1 cellular context compared by ENCODE assay signal in the genomic region with DNA sequence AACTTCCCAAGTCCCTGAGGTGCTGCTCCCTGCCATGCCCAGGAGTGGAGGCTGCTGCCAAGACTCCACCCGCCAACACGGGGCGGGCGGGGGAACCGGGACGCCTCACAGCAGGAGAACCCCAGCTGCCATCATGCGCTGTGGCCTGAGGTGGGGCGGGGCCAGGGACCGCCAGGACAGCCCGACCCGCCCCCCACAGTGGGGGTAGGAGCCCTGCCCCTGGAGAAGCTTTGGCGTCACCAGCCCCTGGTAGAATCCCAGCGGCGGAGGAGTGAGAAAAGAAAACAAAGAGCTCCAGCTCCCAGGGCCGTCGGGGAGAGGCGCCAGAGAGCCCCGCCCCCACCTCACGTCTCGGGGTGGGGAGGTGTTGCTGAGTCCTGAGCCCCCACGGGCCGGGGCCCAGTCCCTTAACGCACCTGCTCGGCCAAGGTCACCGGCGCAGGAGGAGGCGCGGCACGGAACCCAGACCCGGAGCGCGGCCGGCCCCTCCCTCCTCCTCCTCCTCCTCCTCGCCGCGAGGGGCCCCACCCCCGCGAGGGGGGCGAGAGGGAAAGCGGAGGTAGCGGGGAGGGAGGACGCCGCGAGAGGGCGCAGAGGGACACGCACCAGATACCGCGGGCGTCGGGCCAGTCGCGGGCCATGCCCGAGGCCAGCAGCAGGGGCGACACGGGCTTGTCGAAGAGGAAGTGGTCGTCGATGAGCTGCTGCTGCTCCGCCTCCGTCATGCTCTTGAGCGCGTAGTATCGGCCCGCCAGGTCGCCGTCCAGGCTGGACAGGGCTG.
TF ChIP-seq lines count a peak whose summit lies in the region.

No MANE protein-coding gene starts in this region.

TF ChIP-seq in HEK293, 187 proteins besides CTCF, POLR2A, EP300 and RAD21 (continued from another document and continues in another):
- no peak for TF ChIP-seq ZBTB49 (tag by site-specific recombination; IDR thresholded peaks at IDR 0.05; ENCODE audit: low read depth)
- no peak for TF ChIP-seq ZNF791 (tag by site-specific recombination; IDR thresholded peaks at IDR 0.05)
- peak; percentile 97 for TF ChIP-seq GLIS1 (tag by site-specific recombination; IDR thresholded peaks at IDR 0.05)
- peak; percentile 100 for TF ChIP-seq ZBTB7A (tag by site-specific recombination; IDR thresholded peaks at IDR 0.05; ENCODE audit: low read depth)
- no peak for TF ChIP-seq ZNF48 (tag by site-specific recombination; IDR thresholded peaks at IDR 0.05)
- TF ChIP-seq, protein P1, sequence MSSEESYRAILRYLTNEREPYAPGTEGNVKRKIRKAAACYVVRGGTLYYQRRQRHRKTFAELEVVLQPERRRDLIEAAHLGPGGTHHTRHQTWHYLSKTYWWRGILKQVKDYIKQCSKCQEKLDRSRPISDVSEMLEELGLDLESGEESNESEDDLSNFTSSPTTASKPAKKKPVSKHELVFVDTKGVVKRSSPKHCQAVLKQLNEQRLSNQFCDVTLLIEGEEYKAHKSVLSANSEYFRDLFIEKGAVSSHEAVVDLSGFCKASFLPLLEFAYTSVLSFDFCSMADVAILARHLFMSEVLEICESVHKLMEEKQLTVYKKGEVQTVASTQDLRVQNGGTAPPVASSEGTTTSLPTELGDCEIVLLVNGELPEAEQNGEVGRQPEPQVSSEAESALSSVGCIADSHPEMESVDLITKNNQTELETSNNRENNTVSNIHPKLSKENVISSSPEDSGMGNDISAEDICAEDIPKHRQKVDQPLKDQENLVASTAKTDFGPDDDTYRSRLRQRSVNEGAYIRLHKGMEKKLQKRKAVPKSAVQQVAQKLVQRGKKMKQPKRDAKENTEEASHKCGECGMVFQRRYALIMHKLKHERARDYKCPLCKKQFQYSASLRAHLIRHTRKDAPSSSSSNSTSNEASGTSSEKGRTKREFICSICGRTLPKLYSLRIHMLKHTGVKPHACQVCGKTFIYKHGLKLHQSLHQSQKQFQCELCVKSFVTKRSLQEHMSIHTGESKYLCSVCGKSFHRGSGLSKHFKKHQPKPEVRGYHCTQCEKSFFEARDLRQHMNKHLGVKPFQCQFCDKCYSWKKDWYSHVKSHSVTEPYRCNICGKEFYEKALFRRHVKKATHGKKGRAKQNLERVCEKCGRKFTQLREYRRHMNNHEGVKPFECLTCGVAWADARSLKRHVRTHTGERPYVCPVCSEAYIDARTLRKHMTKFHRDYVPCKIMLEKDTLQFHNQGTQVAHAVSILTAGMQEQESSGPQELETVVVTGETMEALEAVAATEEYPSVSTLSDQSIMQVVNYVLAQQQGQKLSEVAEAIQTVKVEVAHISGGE (tag by site-specific recombination; conservative IDR thresholded peaks at IDR 0.05; ENCODE audit: low read depth): peak; percentile 38; the same call in 1 of the 2 replicates
- no peak for TF ChIP-seq ZNF16 (tag by site-specific recombination; IDR thresholded peaks at IDR 0.05; ENCODE audit: low read depth)
- peak; percentile 77 for TF ChIP-seq ZNF76 (tag by site-specific recombination; IDR thresholded peaks at IDR 0.05; ENCODE audit: borderline replicate concordance, low read depth)
- TF ChIP-seq, protein P2, sequence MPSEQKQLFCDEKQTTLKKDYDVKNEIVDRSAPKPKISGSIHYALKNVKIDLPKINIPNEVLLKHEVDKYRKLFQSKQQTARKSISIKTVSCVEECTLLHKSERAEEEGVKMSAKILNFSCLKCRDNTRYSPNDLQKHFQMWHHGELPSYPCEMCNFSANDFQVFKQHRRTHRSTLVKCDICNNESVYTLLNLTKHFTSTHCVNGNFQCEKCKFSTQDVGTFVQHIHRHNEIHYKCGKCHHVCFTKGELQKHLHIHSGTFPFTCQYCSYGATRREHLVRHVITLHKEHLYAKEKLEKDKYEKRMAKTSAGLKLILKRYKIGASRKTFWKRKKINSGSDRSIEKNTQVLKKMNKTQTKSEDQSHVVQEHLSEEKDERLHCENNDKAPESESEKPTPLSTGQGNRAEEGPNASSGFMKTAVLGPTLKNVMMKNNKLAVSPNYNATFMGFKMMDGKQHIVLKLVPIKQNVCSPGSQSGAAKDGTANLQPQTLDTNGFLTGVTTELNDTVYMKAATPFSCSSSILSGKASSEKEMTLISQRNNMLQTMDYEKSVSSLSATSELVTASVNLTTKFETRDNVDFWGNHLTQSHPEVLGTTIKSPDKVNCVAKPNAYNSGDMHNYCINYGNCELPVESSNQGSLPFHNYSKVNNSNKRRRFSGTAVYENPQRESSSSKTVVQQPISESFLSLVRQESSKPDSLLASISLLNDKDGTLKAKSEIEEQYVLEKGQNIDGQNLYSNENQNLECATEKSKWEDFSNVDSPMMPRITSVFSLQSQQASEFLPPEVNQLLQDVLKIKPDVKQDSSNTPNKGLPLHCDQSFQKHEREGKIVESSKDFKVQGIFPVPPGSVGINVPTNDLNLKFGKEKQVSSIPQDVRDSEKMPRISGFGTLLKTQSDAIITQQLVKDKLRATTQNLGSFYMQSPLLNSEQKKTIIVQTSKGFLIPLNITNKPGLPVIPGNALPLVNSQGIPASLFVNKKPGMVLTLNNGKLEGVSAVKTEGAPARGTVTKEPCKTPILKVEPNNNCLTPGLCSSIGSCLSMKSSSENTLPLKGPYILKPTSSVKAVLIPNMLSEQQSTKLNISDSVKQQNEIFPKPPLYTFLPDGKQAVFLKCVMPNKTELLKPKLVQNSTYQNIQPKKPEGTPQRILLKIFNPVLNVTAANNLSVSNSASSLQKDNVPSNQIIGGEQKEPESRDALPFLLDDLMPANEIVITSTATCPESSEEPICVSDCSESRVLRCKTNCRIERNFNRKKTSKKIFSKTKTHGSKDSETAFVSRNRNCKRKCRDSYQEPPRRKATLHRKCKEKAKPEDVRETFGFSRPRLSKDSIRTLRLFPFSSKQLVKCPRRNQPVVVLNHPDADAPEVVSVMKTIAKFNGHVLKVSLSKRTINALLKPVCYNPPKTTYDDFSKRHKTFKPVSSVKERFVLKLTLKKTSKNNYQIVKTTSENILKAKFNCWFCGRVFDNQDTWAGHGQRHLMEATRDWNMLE (tag by site-specific recombination; conservative IDR thresholded peaks at IDR 0.05; ENCODE audit: low read depth): no peak
- TF ChIP-seq ZNF701 (tag by site-specific recombination; IDR thresholded peaks at IDR 0.05): no peak
- TF ChIP-seq ZNF112 (tag by site-specific recombination; IDR thresholded peaks at IDR 0.05): no peak
- TF ChIP-seq ZNF629 (tag by site-specific recombination; IDR thresholded peaks at IDR 0.05): peak; percentile 99
- TF ChIP-seq PBX3 (CRISPR knock-in tag; IDR thresholded peaks at IDR 0.05): peak; percentile 20; the same call in 1 of the 2 replicates
- no peak for TF ChIP-seq ZNF184 (tag by site-specific recombination; IDR thresholded peaks at IDR 0.05)
- TF ChIP-seq ZNF571 (tag by site-specific recombination; IDR thresholded peaks at IDR 0.05): no peak
- TF ChIP-seq GFI1B (tag by site-specific recombination; IDR thresholded peaks at IDR 0.05): no peak
- TF ChIP-seq ZNF362 (tag by site-specific recombination; IDR thresholded peaks at IDR 0.05): no peak
- peak; percentile 86 for TF ChIP-seq ZNF843 (tag by site-specific recombination; IDR thresholded peaks at IDR 0.05)
- peak; percentile 93 for TF ChIP-seq ZNF501 (tag by site-specific recombination; IDR thresholded peaks at IDR 0.05)
- TF ChIP-seq ZNF521 (tag by site-specific recombination; IDR thresholded peaks at IDR 0.05): no peak
- no peak for TF ChIP-seq MZF1 (tag by site-specific recombination; IDR thresholded peaks at IDR 0.05; ENCODE audit: borderline replicate concordance)
- no peak for TF ChIP-seq ZNF426 (tag by site-specific recombination; IDR thresholded peaks at IDR 0.05)
- no peak; the same call in 1 of the 2 replicates for TF ChIP-seq ZNF10 (tag by site-specific recombination; IDR thresholded peaks at IDR 0.05)
- TF ChIP-seq ZNF623 (tag by site-specific recombination; IDR thresholded peaks at IDR 0.05): no peak
- no peak for TF ChIP-seq HOXC10 (CRISPR knock-in tag; IDR thresholded peaks at IDR 0.05)
- no peak; the same call in 1 of the 2 replicates for TF ChIP-seq OVOL3 (tag by site-specific recombination; IDR thresholded peaks at IDR 0.05)
- TF ChIP-seq ZNF513 (tag by site-specific recombination; IDR thresholded peaks at IDR 0.05): peak; percentile 96
- TF ChIP-seq ZNF341 (tag by site-specific recombination; IDR thresholded peaks at IDR 0.05; ENCODE audit: low read depth): peak; percentile 82
- TF ChIP-seq, protein P3, sequence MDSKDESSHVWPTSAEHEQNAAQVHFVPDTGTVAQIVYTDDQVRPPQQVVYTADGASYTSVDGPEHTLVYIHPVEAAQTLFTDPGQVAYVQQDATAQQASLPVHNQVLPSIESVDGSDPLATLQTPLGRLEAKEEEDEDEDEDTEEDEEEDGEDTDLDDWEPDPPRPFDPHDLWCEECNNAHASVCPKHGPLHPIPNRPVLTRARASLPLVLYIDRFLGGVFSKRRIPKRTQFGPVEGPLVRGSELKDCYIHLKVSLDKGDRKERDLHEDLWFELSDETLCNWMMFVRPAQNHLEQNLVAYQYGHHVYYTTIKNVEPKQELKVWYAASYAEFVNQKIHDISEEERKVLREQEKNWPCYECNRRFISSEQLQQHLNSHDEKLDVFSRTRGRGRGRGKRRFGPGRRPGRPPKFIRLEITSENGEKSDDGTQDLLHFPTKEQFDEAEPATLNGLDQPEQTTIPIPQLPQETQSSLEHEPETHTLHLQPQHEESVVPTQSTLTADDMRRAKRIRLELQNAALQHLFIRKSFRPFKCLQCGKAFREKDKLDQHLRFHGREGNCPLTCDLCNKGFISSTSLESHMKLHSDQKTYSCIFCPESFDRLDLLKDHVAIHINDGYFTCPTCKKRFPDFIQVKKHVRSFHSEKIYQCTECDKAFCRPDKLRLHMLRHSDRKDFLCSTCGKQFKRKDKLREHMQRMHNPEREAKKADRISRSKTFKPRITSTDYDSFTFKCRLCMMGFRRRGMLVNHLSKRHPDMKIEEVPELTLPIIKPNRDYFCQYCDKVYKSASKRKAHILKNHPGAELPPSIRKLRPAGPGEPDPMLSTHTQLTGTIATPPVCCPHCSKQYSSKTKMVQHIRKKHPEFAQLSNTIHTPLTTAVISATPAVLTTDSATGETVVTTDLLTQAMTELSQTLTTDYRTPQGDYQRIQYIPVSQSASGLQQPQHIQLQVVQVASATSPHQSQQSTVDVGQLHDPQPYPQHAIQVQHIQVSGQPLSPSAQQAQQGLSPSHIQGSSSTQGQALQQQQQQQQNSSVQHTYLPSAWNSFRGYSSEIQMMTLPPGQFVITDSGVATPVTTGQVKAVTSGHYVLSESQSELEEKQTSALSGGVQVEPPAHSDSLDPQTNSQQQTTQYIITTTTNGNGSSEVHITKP (tag by site-specific recombination; IDR thresholded peaks at IDR 0.05): peak; percentile 87
- TF ChIP-seq ZNF555 (tag by site-specific recombination; conservative IDR thresholded peaks at IDR 0.05): no peak
- TF ChIP-seq ZBTB48 (tag by site-specific recombination; IDR thresholded peaks at IDR 0.05): peak; percentile 87
- peak; percentile 83 for TF ChIP-seq ZNF24 (tag by site-specific recombination; IDR thresholded peaks at IDR 0.05)
- TF ChIP-seq AEBP2 (tag by site-specific recombination; IDR thresholded peaks at IDR 0.05; ENCODE audit: borderline replicate concordance): no peak
